8 cellular contexts compared by ENCODE assay signal in genomic region chr18:13217466-13217961, GRCh38. TPM values are rescaled to one million over a fixed set of nuclear protein-coding genes. Genes with fewer than 3 reads are reported as not detected.
DNase-seq lines count a peak whose midpoint lies in the region; ATAC-seq and TF ChIP-seq lines count a peak whose summit lies in the region.

No MANE protein-coding gene starts in this region.

- H3K27ac Mint-ChIP-seq in activated CD4-positive, alpha-beta T cell treated with anti-CD3 and anti-CD28 coated beads for 36 hours, result no peak overlapping the region
- no peak overlapping the region for H3K27ac Mint-ChIP-seq in HFFc6

- TF ChIP-seq CTCF in lower lobe of right lung (IDR thresholded peaks at IDR 0.05), result no peak
- TF ChIP-seq CTCF in HFFc6 (IDR thresholded peaks at IDR 0.05), result no peak

- H3K4me1 ChIP-seq in lower lobe of right lung, result peaks cover 59% of the 10 kb centered on the region

- peaks cover 36% of the 10 kb centered on the region for H3K4me1 Mint-ChIP-seq in activated CD4-positive, alpha-beta T cell treated with anti-CD3 and anti-CD28 coated beads for 36 hours
- H3K4me1 Mint-ChIP-seq in HFFc6 (ENCODE audit: low read depth), result peaks cover 8% of the 10 kb centered on the region

- DNase-seq in NCI-H1105 treated with DMSO at 0.1 percent for 48 hours (lab: John Stamatoyannopoulos, UW), result peak; percentile 34
- DNase-seq in NCI-H1105 (lab: John Stamatoyannopoulos, UW), result no peak
- DNase-seq in Jurkat, Clone E6-1 (ENCODE audit: low read depth, low spot score), result no peak
- DNase-seq in activated CD4-positive, alpha-beta T cell treated with anti-CD3 and anti-CD28 coated beads for 36 hours, result peak; percentile 78
- DNase-seq in dermis microvascular lymphatic vessel endothelial cell (ENCODE audit: low read depth in 2 of 2), result peak; percentile 21 to 58
- peak; percentile 70 for DNase-seq in lower lobe of right lung
- peak; percentile 15 for DNase-seq in stimulated activated CD8-positive, alpha-beta memory T cell treated with anti-CD3 and anti-CD28 coated beads, Interleukin-12 subunit alpha, Interleukin-12 subunit beta, amount 100 ng/mL, for 24 hours (ENCODE audit: extremely low read depth)
- DNase-seq in HFFc6, result no peak

- peak; percentile 50 for ATAC-seq in activated CD4-positive, alpha-beta T cell treated with anti-CD3 and anti-CD28 coated beads for 36 hours
- peak; percentile 32 to 52 for ATAC-seq in lower lobe of right lung

- peaks cover 22% of the 10 kb centered on the region for H3K27me3 ChIP-seq in lower lobe of right lung (ENCODE audit: low read depth)

- H3K9me3 Mint-ChIP-seq in activated CD4-positive, alpha-beta T cell treated with anti-CD3 and anti-CD28 coated beads for 36 hours (ENCODE audit: low read depth), result no peaks in the 10 kb centered on the region
- no peaks in the 10 kb centered on the region for H3K9me3 Mint-ChIP-seq in HFFc6

- CTCF ChIA-PET in activated CD4-positive, alpha-beta T cell treated with anti-CD3 and anti-CD28 coated beads for 36 hours (lab: Charles Lee), result interaction anchor here (1.9 kb wide), 3 partner anchors 96 to 307 kb away, joined by 6 to 9 read pairs (median 7); no protein-coding TSS in a partner anchor

- H3K36me3 ChIP-seq in lower lobe of right lung, result no peaks in the 10 kb centered on the region

- H3K36me3 Mint-ChIP-seq in activated CD4-positive, alpha-beta T cell treated with anti-CD3 and anti-CD28 coated beads for 36 hours (ENCODE audit: low read depth), result no peaks in the 10 kb centered on the region
- H3K36me3 Mint-ChIP-seq in HFFc6 (ENCODE audit: low read depth), result no peaks in the 10 kb centered on the region

- POLR2A ChIA-PET in activated CD4-positive, alpha-beta T cell treated with anti-CD3 and anti-CD28 coated beads for 36 hours (lab: Charles Lee), result interaction anchor here (1.0 kb wide), 1 partner anchor 61 kb away, joined by 3 read pairs; no protein-coding TSS in a partner anchor

- H3K4me3 ChIP-seq in Jurkat, Clone E6-1 (ENCODE audit: low read length), result peak overlapping the region; percentile 81
- peak overlapping the region; percentile 74 for H3K4me3 ChIP-seq in lower lobe of right lung

- peaks cover 15% of the 10 kb centered on the region for H3K27me3 Mint-ChIP-seq in activated CD4-positive, alpha-beta T cell treated with anti-CD3 and anti-CD28 coated beads for 36 hours
- H3K27me3 Mint-ChIP-seq in HFFc6 (ENCODE audit: insufficient read depth), result peaks cover 54% of the 10 kb centered on the region

- H3K27ac ChIP-seq in lower lobe of right lung, result peak overlapping the region; percentile 78

- H3K9me3 ChIP-seq in lower lobe of right lung, result no peaks in the 10 kb centered on the region

- intact Hi-C loops in activated CD4-positive, alpha-beta T cell treated with anti-CD3 and anti-CD28 coated beads for 36 hours (cut with DNase I, micrococcal nuclease), result loop anchor here (1.0 to 10.0 kb wide), 13 partner anchors 49 to 509 kb away; partner anchors contain the start of genes FAM210A (in 1 of the 2) and RNMT (in 1 of the 2)
- intact Hi-C loops in lower lobe of right lung (cut with DNase I), result no loop called here

- H3K4me3 Mint-ChIP-seq in activated CD4-positive, alpha-beta T cell treated with anti-CD3 and anti-CD28 coated beads for 36 hours, result no peak overlapping the region
- H3K4me3 Mint-ChIP-seq in HFFc6, result no peak overlapping the region

RNA-seq across cellular contexts. Expression of gene LDLRAD4, which starts 1.0 kb away (rescaled TPM):
- 31.2 TPM for polyA plus RNA-seq in Jurkat, Clone E6-1 (2012; ENCODE audit: insufficient read depth, insufficient read length)
- 10 to 100 TPM; 29.3 to 32.2 TPM for total RNA-seq in activated CD4-positive, alpha-beta T cell treated with anti-CD3 and anti-CD28 coated beads for 36 hours
- total RNA-seq in dermis microvascular lymphatic vessel endothelial cell (6.7 and 20.9 TPM in 2 replicates), lower lobe of right lung (24.6 TPM)
- total RNA-seq in HFFc6 (2021; fragmentation: NEBNext Ultra II Directional; extraction: Animal tissue kit (Norgen Biotek cat#: 25700)), result not detected

Comparison
In these comparisons a context has a peak if more than half of its experiments do, and no peak if none do; other contexts are left out.
1. DNase-seq: peak in NCI-H1105 treated with DMSO at 0.1 percent for 48 hours (single experiment), activated CD4-positive, alpha-beta T cell treated with anti-CD3 and anti-CD28 coated beads for 36 hours (single experiment), dermis microvascular lymphatic vessel endothelial cell (2 of 2), lower lobe of right lung (single experiment) and stimulated activated CD8-positive, alpha-beta memory T cell treated with anti-CD3 and anti-CD28 coated beads, Interleukin-12 subunit alpha, Interleukin-12 subunit beta, amount 100 ng/mL, for 24 hours (single experiment); none in NCI-H1105 (single experiment), Jurkat, Clone E6-1 (single experiment) and HFFc6 (single experiment).